Comparison of ENCODE assay signal across 6 cellular contexts in genomic region chr1:190837200-190837599, GRCh38.
DNase-seq lines count a peak whose midpoint lies in the region; ATAC-seq, FAIRE-seq and TF ChIP-seq lines count a peak whose summit lies in the region.
"Not testable (repeated sequence)": the region's sequence is repeated elsewhere in the genome, so short reads cannot be mapped to it uniquely, and the experiment has no call there.

No MANE protein-coding gene starts in this region.

- H3K9me1 ChIP-seq in K562 (ENCODE audit: control insufficient read depth, insufficient read depth, low read length): not testable (repeated sequence)

- CTCF ChIA-PET in K562 (lab: Yijun Ruan, JAX; ENCODE audit: low intra/inter-chr PET ratio): not testable (repeated sequence)

- not testable (repeated sequence) for H3K27ac ChIP-seq in OCI-LY3 (ENCODE audit: low read length); SU-DHL-6 (ENCODE audit: low read depth, low read length); kidney (ENCODE audit: low read depth in 2 of 2, low read length in 2 of 2)
- H3K27ac ChIP-seq in K562 (ENCODE audit: extremely low read depth, low read depth, low read length): peak overlapping the region; percentile 33; the same call in 1 of the 3 replicates

- TF ChIP-seq EP300 in K562 (IDR thresholded peaks at IDR 0.05; ENCODE audit: low read length): not testable (repeated sequence)

- BruUV-seq in K562 (replicated peaks; lab: Mats Ljungman, UMichigan): not testable (repeated sequence)

- TF ChIP-seq CTCF in OCI-LY3 (IDR thresholded peaks at IDR 0.05; ENCODE audit: low read depth, low read length); SU-DHL-6 (IDR thresholded peaks at IDR 0.05; ENCODE audit: insufficient read depth, low read length, poor library complexity, severe bottlenecking); K562 (IDR thresholded peaks at IDR 0.05 in 2 of 3, conservative IDR thresholded peaks at IDR 0.05 in 1 of 3; ENCODE audit: insufficient read depth in 2 of 3, low read depth in 1 of 3, low read length in 3 of 3); kidney (IDR thresholded peaks at IDR 0.05; ENCODE audit: borderline replicate concordance, extremely low read depth, insufficient read depth): not testable (repeated sequence)

- H3K4me2 ChIP-seq in OCI-LY3 (ENCODE audit: low read length); SU-DHL-6 (ENCODE audit: low read depth, low read length, poor library complexity, severe bottlenecking); K562 (ENCODE audit: insufficient read depth, low read length): not testable (repeated sequence)

- not testable (repeated sequence) for H3F3A ChIP-seq in SU-DHL-6 (ENCODE audit: insufficient read depth)

- POLR2A ChIA-PET in K562 (lab: Yijun Ruan, JAX): interaction anchor here (1.0 kb wide), 1 partner anchor 10 kb away, joined by 4 read pairs; no protein-coding TSS in a partner anchor

- intact Hi-C loops in K562 (cut with micrococcal nuclease); Right ventricle myocardium superior (cut with DNase I); kidney (cut with DNase I): not testable (repeated sequence)

- not testable (repeated sequence) for H4K20me1 ChIP-seq in OCI-LY3 (ENCODE audit: insufficient read depth, low read length); SU-DHL-6 (ENCODE audit: low read depth, low read length); K562 (replicated peaks; ENCODE audit: control insufficient read depth, insufficient read depth, low read length)

- H3K36me3 ChIP-seq in OCI-LY3 (replicated peaks; ENCODE audit: low read depth, low read length); SU-DHL-6 (ENCODE audit: low read length); K562 (ENCODE audit: control insufficient read depth, insufficient read depth, low read length); kidney (ENCODE audit: control insufficient read depth in 1 of 2, insufficient read depth in 2 of 2, low read length in 2 of 2): not testable (repeated sequence)

- WGBS in K562 (ENCODE audit: insufficient coverage, low coverage, missing lambda C conversion rate): 0% methylated on average over 14 of the region's 21 CpGs

- not testable (repeated sequence) for TF ChIP-seq RAD21 in K562 (CRISPR knock-in tag; conservative IDR thresholded peaks at IDR 0.05 in 1 of 2, IDR thresholded peaks at IDR 0.05 in 1 of 2)

- FAIRE-seq in K562 (lab: Jason Lieb, UNC); kidney (lab: Jason Lieb, UNC): not testable (repeated sequence)

- peak; percentile 47 for DNase-seq in DMS53 (lab: John Stamatoyannopoulos, UW)
- not testable (repeated sequence) for DNase-seq in K562 (ENCODE audit: extremely low read depth in 1 of 4, low spot score in 3 of 4)
- peak; percentile 37 for DNase-seq in Right ventricle myocardium superior
- peak; percentile 48 for DNase-seq in kidney

- H3K27me3 ChIP-seq in OCI-LY3 (ENCODE audit: low read depth, low read length); SU-DHL-6 (ENCODE audit: low read length); K562 (ENCODE audit: control insufficient read depth in 2 of 2, insufficient read depth in 2 of 2, low read length in 2 of 2): not testable (repeated sequence)

- ATAC-seq in K562; Right ventricle myocardium superior (ENCODE audit: poor library complexity): not testable (repeated sequence)

- H3K9me3 ChIP-seq in OCI-LY3 (ENCODE audit: insufficient read depth, low read length); SU-DHL-6 (ENCODE audit: insufficient read depth, low read length); K562 (replicated peaks; ENCODE audit: control insufficient read depth, insufficient read depth, low read depth, low read length); kidney (ENCODE audit: control insufficient read depth in 1 of 2, low read length in 2 of 2): not testable (repeated sequence)

- TF ChIP-seq POLR2A in K562 (conservative IDR thresholded peaks at IDR 0.05): not testable (repeated sequence)

- peaks cover 10% of the 10 kb centered on the region for H3K4me1 ChIP-seq in OCI-LY3 (ENCODE audit: low read length)
- not testable (repeated sequence) for H3K4me1 ChIP-seq in K562 (replicated peaks in 1 of 2; ENCODE audit: control insufficient read depth in 2 of 2, insufficient read depth in 2 of 2, low read length in 2 of 2); kidney (ENCODE audit: control insufficient read depth in 1 of 2, insufficient read depth in 1 of 2, low read depth in 1 of 2, low read length in 2 of 2)

- H3K4me3 ChIP-seq in OCI-LY3 (ENCODE audit: low read length); SU-DHL-6 (ENCODE audit: insufficient read depth, low read length, poor library complexity, severe bottlenecking); K562; kidney (ENCODE audit: low read length in 2 of 2): not testable (repeated sequence)

- H3K9me2 ChIP-seq in SU-DHL-6 (replicated peaks; ENCODE audit: insufficient read depth, low read length): not testable (repeated sequence)

- H2AFZ ChIP-seq in OCI-LY3 (ENCODE audit: low read depth, low read length) (peak overlapping the region; percentile 89; the same call in 1 of the 2 replicates), SU-DHL-6 (ENCODE audit: low read depth, low read length, severe bottlenecking) (peak overlapping the region; percentile 94)
- H2AFZ ChIP-seq in K562 (ENCODE audit: low read depth, low read length): not testable (repeated sequence)

- H3K9ac ChIP-seq in OCI-LY3 (ENCODE audit: low read length); SU-DHL-6 (ENCODE audit: low read length); K562 (ENCODE audit: insufficient read depth in 1 of 2, low read depth in 2 of 2, low read length in 2 of 2); kidney (ENCODE audit: low read length in 2 of 2): not testable (repeated sequence)

- H3K79me2 ChIP-seq in OCI-LY3 (ENCODE audit: low read length); SU-DHL-6 (ENCODE audit: insufficient read depth, low read length); K562 (ENCODE audit: control insufficient read depth, insufficient read depth, low read length): not testable (repeated sequence)

- in situ Hi-C loops in K562 (cut with MboI): not testable (repeated sequence)

TF ChIP-seq in K562, 482 proteins besides CTCF, POLR2A, EP300 and RAD21:
- peak; percentile 15; the same call in 1 of the 2 replicates for TF ChIP-seq PHF8 (IDR thresholded peaks at IDR 0.05; ENCODE audit: borderline replicate concordance, low read length)
